ENCODE assay signal across 15 cellular contexts in the genomic region with DNA sequence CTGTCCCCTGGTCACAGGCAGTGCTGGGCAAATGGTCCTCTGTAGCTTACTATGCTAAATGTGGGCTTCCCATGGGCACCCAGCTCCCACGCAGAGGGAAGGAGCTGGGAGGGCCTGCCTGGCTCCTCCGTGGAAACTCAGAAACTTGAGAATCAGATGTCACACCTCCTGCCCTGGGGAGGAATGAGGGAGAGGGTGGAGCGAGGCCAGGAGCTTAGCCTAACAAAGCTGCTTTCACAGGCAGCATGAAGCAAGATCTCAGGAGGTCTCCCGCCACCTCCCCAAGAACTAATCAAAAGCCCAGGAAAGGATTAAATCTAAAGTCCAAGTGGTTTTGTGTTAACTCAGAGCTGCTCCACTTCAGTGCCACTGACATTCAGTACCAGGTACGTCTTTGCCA. TPM values are rescaled to one million over a fixed set of nuclear protein-coding genes. Genes with fewer than 3 reads are reported as not detected.
DNase-seq lines count a peak whose midpoint lies in the region; ATAC-seq, FAIRE-seq and TF ChIP-seq lines count a peak whose summit lies in the region.
"Had no signal": no experiment of that assay in that cellular context is flagged by ENCODE, and none has a peak within 500 bp of the region (broad histone marks: within the 10 kb centered on the region; RNA-seq: fewer than 3 reads in every experiment).

No MANE protein-coding gene starts in this region.

- H3K27me3 Mint-ChIP-seq in H9 (ENCODE audit: low read depth): peaks cover 10% of the 10 kb centered on the region
- no peaks in the 10 kb centered on the region for H3K27me3 Mint-ChIP-seq in activated T-helper 2 cell treated with anti-CD3 and anti-CD28 coated beads, Interferon-gamma antibody, Interleukin-2, Interleukin-4, amounts not matched to agents 10 μg/mL and 5 μg/mL and 100 μg/mL, durations not matched to agents 14 hours and 24 hours and 36 hours (ENCODE audit: low read depth)

- H3K79me2 ChIP-seq in H9 (ENCODE audit: insufficient read depth, low read length): no peaks in the 10 kb centered on the region

- H2BK5ac ChIP-seq in H9 (ENCODE audit: insufficient read length, low read length): no peak overlapping the region

- no peak overlapping the region for H4K5ac ChIP-seq in H9 (ENCODE audit: insufficient read length, low read depth, low read length)

- no peak overlapping the region for H3K56ac ChIP-seq in H9 (ENCODE audit: insufficient read length, low read depth, low read length)

- H4K91ac ChIP-seq in H9 (ENCODE audit: insufficient read length, low read depth, low read length): no peak overlapping the region

- H3K79me1 ChIP-seq in H9 (ENCODE audit: insufficient read depth, low read depth, low read length, poor library complexity, severe bottlenecking): no peaks in the 10 kb centered on the region

- H3K9me3 Mint-ChIP-seq in H9: peaks cover 4 to 15% of the 10 kb centered on the region in 2 experiments; a peak in 2 of 5 replicates
- H3K9me3 Mint-ChIP-seq in activated T-helper 2 cell treated with anti-CD3 and anti-CD28 coated beads, Interferon-gamma antibody, Interleukin-2, Interleukin-4, amounts not matched to agents 10 μg/mL and 5 μg/mL and 100 μg/mL, durations not matched to agents 14 hours and 24 hours and 36 hours: no peaks in the 10 kb centered on the region
- H3K9me3 Mint-ChIP-seq: IgD-negative memory B cell had no signal

- no peak overlapping the region for H2BK20ac ChIP-seq in H9 (ENCODE audit: low read depth, low read length, poor library complexity, severe bottlenecking)

- H3K14ac ChIP-seq in H9 (ENCODE audit: insufficient read depth, low read length): no peak overlapping the region

- no peaks in the 10 kb centered on the region for H3K36me3 ChIP-seq in kidney (ENCODE audit: control insufficient read depth in 1 of 2, insufficient read depth in 2 of 2, low read length in 2 of 2)

- H3K4me3 ChIP-seq in kidney (ENCODE audit: low read length in 2 of 2): no peak overlapping the region

- H2BK12ac ChIP-seq in H9 (ENCODE audit: insufficient read length, low read depth, low read length): no peak overlapping the region

- H3K9me3 ChIP-seq in H9 (ENCODE audit: control insufficient read depth, low read depth, low read length) (no peaks in the 10 kb centered on the region), kidney (ENCODE audit: control insufficient read depth in 1 of 2, low read length in 2 of 2) (no peaks in the 10 kb centered on the region)

- H3K27ac ChIP-seq in H9 (ENCODE audit: insufficient read length, low read depth, low read length) (no peak overlapping the region), kidney (ENCODE audit: low read depth in 2 of 2, low read length in 2 of 2) (no peak overlapping the region)

- H3K4me1 Mint-ChIP-seq in H9: peaks cover 31 to 37% of the 10 kb centered on the region in 2 experiments
- peaks cover 50% of the 10 kb centered on the region for H3K4me1 Mint-ChIP-seq in activated T-helper 2 cell treated with anti-CD3 and anti-CD28 coated beads, Interferon-gamma antibody, Interleukin-2, Interleukin-4, amounts not matched to agents 10 μg/mL and 5 μg/mL and 100 μg/mL, durations not matched to agents 14 hours and 24 hours and 36 hours (ENCODE audit: low read depth)

- no CpG with 5 or more reads among the region's 5 CpGs for WGBS in H9 (ENCODE audit: extremely low coverage, insufficient read length, low lambda C conversion rate)

- no peak overlapping the region for H3K4me2 ChIP-seq in H9 (ENCODE audit: insufficient read depth, insufficient read length, low read length)

- no peaks in the 10 kb centered on the region for H3K27me3 ChIP-seq in H9 (ENCODE audit: insufficient read depth, low read length)

- DNase-seq in H9: no peak
- no peak for DNase-seq in activated T-helper 2 cell treated with anti-CD3 and anti-CD28 coated beads, Interferon-gamma antibody, Interleukin-2, Interleukin-4, amounts not matched to agents 10 μg/mL and 5 μg/mL and 100 μg/mL, durations not matched to agents 14 hours and 24 hours and 36 hours (ENCODE audit: low spot score)
- peak; percentile 33 for DNase-seq in fibroblast of peridontal ligament (ENCODE audit: extremely low read depth)
- DNase-seq in sciatic nerve (ENCODE audit: low spot score): no peak
- DNase-seq in HuH-7 (ENCODE audit: low spot score): no peak
- DNase-seq in DMS153 treated with DMSO at 0.1 percent for 48 hours (lab: John Stamatoyannopoulos, UW; ENCODE audit: unreplicated experiment): no peak
- no peak for DNase-seq in kidney
- DNase-seq: DMS 273 treated with DMSO at 0.1 percent for 48 hours, EL, H7, NCI-H1436, NCI-H2081 treated with DMSO at 0.1 percent for 48 hours, NCI-H69 had no signal

- H3K18ac ChIP-seq in H9 (ENCODE audit: insufficient read length, low read depth, low read length): no peak overlapping the region

- H2AFZ ChIP-seq in H9 (ENCODE audit: low read length): no peak overlapping the region

- H3K23ac ChIP-seq in H9 (ENCODE audit: insufficient read length, low read depth, low read length): no peak overlapping the region

- no peaks in the 10 kb centered on the region for H4K20me1 ChIP-seq in H9 (ENCODE audit: control insufficient read depth, insufficient read depth, insufficient read length)

- peak overlapping the region in 2 of 3 experiments; percentile 64 to 65; a peak in 2 of 7 replicates for H3K27ac Mint-ChIP-seq in H9
- H3K27ac Mint-ChIP-seq in activated T-helper 2 cell treated with anti-CD3 and anti-CD28 coated beads, Interferon-gamma antibody, Interleukin-2, Interleukin-4, amounts not matched to agents 10 μg/mL and 5 μg/mL and 100 μg/mL, durations not matched to agents 14 hours and 24 hours and 36 hours: peak overlapping the region; percentile 72
- H3K27ac Mint-ChIP-seq: IgD-negative memory B cell had no signal

- H3K4me3 Mint-ChIP-seq in H9: no peak overlapping the region
- no peak overlapping the region for H3K4me3 Mint-ChIP-seq in activated T-helper 2 cell treated with anti-CD3 and anti-CD28 coated beads, Interferon-gamma antibody, Interleukin-2, Interleukin-4, amounts not matched to agents 10 μg/mL and 5 μg/mL and 100 μg/mL, durations not matched to agents 14 hours and 24 hours and 36 hours (ENCODE audit: low read depth)
- H3K4me3 Mint-ChIP-seq: IgD-negative memory B cell had no signal

- peak; percentile 88 for ATAC-seq in sciatic nerve

- intact Hi-C loops in activated T-helper 2 cell treated with anti-CD3 and anti-CD28 coated beads, Interferon-gamma antibody, Interleukin-2, Interleukin-4, amounts not matched to agents 10 μg/mL and 5 μg/mL and 100 μg/mL, durations not matched to agents 14 hours and 24 hours and 36 hours (cut with micrococcal nuclease): no loop called here
- intact Hi-C loops in sciatic nerve (cut with DNase I): no loop called here
- intact Hi-C loops in kidney (cut with DNase I): no loop called here

- H2BK120ac ChIP-seq in H9 (ENCODE audit: low read depth, low read length, poor library complexity, severe bottlenecking): no peak overlapping the region

- TF ChIP-seq CTCF in H9 (conservative IDR thresholded peaks at IDR 0.05) (no peak), kidney (IDR thresholded peaks at IDR 0.05; ENCODE audit: borderline replicate concordance, extremely low read depth, insufficient read depth) (no peak)

- FAIRE-seq in kidney (lab: Jason Lieb, UNC): no peak

- peaks cover 8% of the 10 kb centered on the region for H3K4me1 ChIP-seq in H9 (ENCODE audit: insufficient read depth, low read length)
- no peaks in the 10 kb centered on the region for H3K4me1 ChIP-seq in kidney (ENCODE audit: control insufficient read depth in 1 of 2, insufficient read depth in 1 of 2, low read depth in 1 of 2, low read length in 2 of 2)

- H3K36me3 Mint-ChIP-seq in H9 (ENCODE audit: insufficient read depth in 1 of 3, low read depth in 3 of 3): peaks cover 0 to 18% (median 0%) of the 10 kb centered on the region in 3 experiments; a peak in 3 of 7 replicates
- no peaks in the 10 kb centered on the region for H3K36me3 Mint-ChIP-seq in activated T-helper 2 cell treated with anti-CD3 and anti-CD28 coated beads, Interferon-gamma antibody, Interleukin-2, Interleukin-4, amounts not matched to agents 10 μg/mL and 5 μg/mL and 100 μg/mL, durations not matched to agents 14 hours and 24 hours and 36 hours (ENCODE audit: low read depth)
- H3K36me3 Mint-ChIP-seq: IgD-negative memory B cell had no signal

- H2BK15ac ChIP-seq in H9 (ENCODE audit: low read depth, low read length): no peak overlapping the region

- H3T11ph ChIP-seq in H9 (ENCODE audit: low read length): no peak overlapping the region

- H3K9ac ChIP-seq in H9 (ENCODE audit: extremely low read depth, insufficient read length, low read length) (no peak overlapping the region), kidney (ENCODE audit: low read length in 2 of 2) (no peak overlapping the region)

- no peak overlapping the region for H3K4ac ChIP-seq in H9 (ENCODE audit: low read depth, low read length)

- no peak overlapping the region for H4K8ac ChIP-seq in H9 (replicated peaks; ENCODE audit: insufficient read length, low read depth, low read length)

- H2AK5ac ChIP-seq in H9 (ENCODE audit: insufficient read length, low read length): no peak overlapping the region

- H3K23me2 ChIP-seq in H9 (ENCODE audit: insufficient read length, low read depth, low read length, poor library complexity, severe bottlenecking): no peaks in the 10 kb centered on the region

RNA-seq across cellular contexts. Expression of a gene that starts 33.6 kb away (rescaled TPM):
- total RNA-seq in H9 (2021): 24.0 and 26.4 TPM in 2 replicates
- 134 and 143 TPM in 2 replicates for total RNA-seq in activated T-helper 2 cell treated with anti-CD3 and anti-CD28 coated beads, Interferon-gamma antibody, Interleukin-2, Interleukin-4, amounts not matched to agents 10 μg/mL and 5 μg/mL and 100 μg/mL, durations not matched to agents 14 hours and 24 hours and 36 hours
- total RNA-seq in sciatic nerve: 20.0 TPM
- 30.0 TPM for total RNA-seq in kidney
- polyA plus RNA-seq in kidney (ENCODE audit: insufficient read depth, low read depth, low replicate concordance): 21.2 TPM

RNA-seq across cellular contexts. Expression of a gene that starts 38.0 kb away (rescaled TPM):
- total RNA-seq in H9 (2021): 10.9 and 11.2 TPM in 2 replicates
- 1.5 and 1.6 TPM in 2 replicates for total RNA-seq in activated T-helper 2 cell treated with anti-CD3 and anti-CD28 coated beads, Interferon-gamma antibody, Interleukin-2, Interleukin-4, amounts not matched to agents 10 μg/mL and 5 μg/mL and 100 μg/mL, durations not matched to agents 14 hours and 24 hours and 36 hours
- 0.53 TPM for total RNA-seq in sciatic nerve
- 2.4 TPM for total RNA-seq in kidney
- polyA plus RNA-seq in kidney (ENCODE audit: insufficient read depth, low read depth, low replicate concordance): not detected
- total RNA-seq: LHCN-M2 had no signal
- polyA plus RNA-seq: IgD-negative memory B cell had no signal
